In genomic region chr13:79901336-79901735, GRCh38 we compare ENCODE assay signal across 12 cellular contexts.
DNase-seq lines count a peak whose midpoint lies in the region; ATAC-seq and TF ChIP-seq lines count a peak whose summit lies in the region.
"Had no signal": no experiment of that assay in that cellular context is flagged by ENCODE, and none has a peak within 500 bp of the region (broad histone marks: within the 10 kb centered on the region; RNA-seq: fewer than 3 reads in every experiment).

No MANE protein-coding gene starts in this region.

- peak overlapping the region; percentile 13 for H2AFZ ChIP-seq in smooth muscle cell (ENCODE audit: low read depth)

- no peak overlapping the region for H3K27ac Mint-ChIP-seq in activated naive CD4-positive, alpha-beta T cell treated with anti-CD3 and anti-CD28 coated beads, Interleukin-2, amount 50 U/mL, for 72 hours
- H3K27ac Mint-ChIP-seq in activated CD4-positive, alpha-beta T cell treated with anti-CD3 and anti-CD28 coated beads for 36 hours = no peak overlapping the region
- H3K27ac Mint-ChIP-seq: brain, memory B cell had no signal

- H3K4me1 ChIP-seq in smooth muscle cell (ENCODE audit: low read depth) = peaks cover 3% of the 10 kb centered on the region
- H3K4me1 ChIP-seq: right lobe of liver had no signal

- peaks cover 0 to 4% of the 10 kb centered on the region in 2 donors for H3K9me3 Mint-ChIP-seq in activated naive CD4-positive, alpha-beta T cell treated with anti-CD3 and anti-CD28 coated beads, Interleukin-2, amount 50 U/mL, for 72 hours
- no peaks in the 10 kb centered on the region for H3K9me3 Mint-ChIP-seq in activated CD4-positive, alpha-beta T cell treated with anti-CD3 and anti-CD28 coated beads for 36 hours (ENCODE audit: low read depth)
- H3K9me3 Mint-ChIP-seq: memory B cell had no signal

- intact Hi-C loops in activated CD4-positive, alpha-beta T cell treated with anti-CD3 and anti-CD28 coated beads for 36 hours (cut with DNase I, micrococcal nuclease) = no loop called here

- H3K27me3 Mint-ChIP-seq in activated CD4-positive, alpha-beta T cell treated with anti-CD3 and anti-CD28 coated beads for 36 hours = no peaks in the 10 kb centered on the region
- H3K27me3 Mint-ChIP-seq: memory B cell had no signal

- no peak overlapping the region for H3K4me3 ChIP-seq in smooth muscle cell
- H3K4me3 ChIP-seq: right lobe of liver had no signal

- WGBS in smooth muscle cell (ENCODE audit: low lambda C conversion rate) = 51% methylated on average over 5 of the region's 5 CpGs

- CTCF ChIA-PET in activated CD4-positive, alpha-beta T cell treated with anti-CD3 and anti-CD28 coated beads for 36 hours (lab: Charles Lee) = interaction anchor here (0.7 kb wide), 1 partner anchor 10 kb away, joined by 3 read pairs; no protein-coding TSS in a partner anchor

- POLR2A ChIA-PET in activated CD4-positive, alpha-beta T cell treated with anti-CD3 and anti-CD28 coated beads for 36 hours (lab: Charles Lee) = no interaction called here

- no peak overlapping the region for H3K4me3 Mint-ChIP-seq in activated CD4-positive, alpha-beta T cell treated with anti-CD3 and anti-CD28 coated beads for 36 hours
- H3K4me3 Mint-ChIP-seq: brain, memory B cell had no signal

- no peaks in the 10 kb centered on the region for H3K36me3 ChIP-seq in smooth muscle cell (ENCODE audit: low read depth)
- H3K36me3 ChIP-seq: right lobe of liver had no signal

- H3K4me1 Mint-ChIP-seq in activated CD4-positive, alpha-beta T cell treated with anti-CD3 and anti-CD28 coated beads for 36 hours = no peaks in the 10 kb centered on the region
- H3K4me1 Mint-ChIP-seq: memory B cell had no signal

- H3K9me3 ChIP-seq in smooth muscle cell (replicated peaks; ENCODE audit: low read depth) = no peaks in the 10 kb centered on the region
- H3K9me3 ChIP-seq: right lobe of liver had no signal

- no peaks in the 10 kb centered on the region for H4K20me1 ChIP-seq in smooth muscle cell (ENCODE audit: low read depth)

- peak overlapping the region; percentile 25 for H3K27ac ChIP-seq in smooth muscle cell (ENCODE audit: low read depth)
- H3K27ac ChIP-seq: right lobe of liver had no signal

- no peaks in the 10 kb centered on the region for H3K79me2 ChIP-seq in smooth muscle cell (ENCODE audit: low read depth)

- peak; percentile 7 for DNase-seq in NCI-H748 (lab: John Stamatoyannopoulos, UW; ENCODE audit: unreplicated experiment)
- DNase-seq in NCI-H748 treated with DMSO at 0.1 percent for 48 hours (lab: John Stamatoyannopoulos, UW) = no peak
- DNase-seq in SIG-M5 treated with dmso at 0.1 percent for 504 hours (lab: John Stamatoyannopoulos, UW; ENCODE audit: unreplicated experiment) = peak; percentile 60
- DNase-seq in fibroblast of gingiva (ENCODE audit: low read depth) = peak; percentile 24
- DNase-seq in smooth muscle cell (lab: John Stamatoyannopoulos, UW; ENCODE audit: unreplicated experiment) = no peak
- no peak for DNase-seq in activated naive CD4-positive, alpha-beta T cell treated with anti-CD3 and anti-CD28 coated beads, Interleukin-2, amount 50 U/mL, for 72 hours (ENCODE audit: low spot score in 2 of 2)
- DNase-seq in activated CD4-positive, alpha-beta T cell treated with anti-CD3 and anti-CD28 coated beads for 36 hours = no peak
- no peak for DNase-seq in activated T-cell treated with anti-CD3 and anti-CD28 coated beads for 4 hours
- DNase-seq: GF-D8, right lobe of liver had no signal

- H3K9ac ChIP-seq in smooth muscle cell (ENCODE audit: low read depth) = no peak overlapping the region

- H3K36me3 Mint-ChIP-seq in activated naive CD4-positive, alpha-beta T cell treated with anti-CD3 and anti-CD28 coated beads, Interleukin-2, amount 50 U/mL, for 72 hours = no peaks in the 10 kb centered on the region
- no peaks in the 10 kb centered on the region for H3K36me3 Mint-ChIP-seq in activated CD4-positive, alpha-beta T cell treated with anti-CD3 and anti-CD28 coated beads for 36 hours (ENCODE audit: low read depth)
- H3K36me3 Mint-ChIP-seq: brain, memory B cell had no signal

- TF ChIP-seq CTCF in smooth muscle cell (IDR thresholded peaks at IDR 0.05; ENCODE audit: borderline replicate concordance, insufficient read depth, poor library complexity, severe bottlenecking) = peak; percentile 29

- H3F3A ChIP-seq in smooth muscle cell (ENCODE audit: low read depth) = no peaks in the 10 kb centered on the region

- ATAC-seq in activated naive CD4-positive, alpha-beta T cell treated with anti-CD3 and anti-CD28 coated beads, Interleukin-2, amount 50 U/mL, for 72 hours = no peak
- no peak for ATAC-seq in activated CD4-positive, alpha-beta T cell treated with anti-CD3 and anti-CD28 coated beads for 36 hours

- H3K27me3 ChIP-seq in smooth muscle cell (ENCODE audit: low read depth) = no peaks in the 10 kb centered on the region
- H3K27me3 ChIP-seq: right lobe of liver had no signal

- peak overlapping the region; percentile 27 for H3K4me2 ChIP-seq in smooth muscle cell

Comparison
In these comparisons a context has a peak if more than half of its experiments do, and no peak if none do; other contexts are left out.
1. DNase-seq: peak in NCI-H748 (single experiment), SIG-M5 treated with dmso at 0.1 percent for 504 hours (single experiment) and fibroblast of gingiva (single experiment); none in NCI-H748 treated with DMSO at 0.1 percent for 48 hours (single experiment), smooth muscle cell (single experiment), activated naive CD4-positive, alpha-beta T cell treated with anti-CD3 and anti-CD28 coated beads, Interleukin-2, amount 50 U/mL, for 72 hours (0 of 2), activated CD4-positive, alpha-beta T cell treated with anti-CD3 and anti-CD28 coated beads for 36 hours (single experiment) and activated T-cell treated with anti-CD3 and anti-CD28 coated beads for 4 hours (single experiment).